In genomic region chr12:14814082-14814481, GRCh38 we compare ENCODE assay signal across 19 cellular contexts. TPM values are rescaled to one million over a fixed set of nuclear protein-coding genes. Genes with fewer than 3 reads are reported as not detected.
DNase-seq lines count a peak whose midpoint lies in the region; ATAC-seq and TF ChIP-seq lines count a peak whose summit lies in the region.
"Had no signal": no experiment of that assay in that cellular context is flagged by ENCODE, and none has a peak within 500 bp of the region (broad histone marks: within the 10 kb centered on the region; RNA-seq: fewer than 3 reads in every experiment).

Gene SMCO3, minus strand, starts transcription at chr12:14814182. Its CDS starts 7,502 bp downstream, at chr12:14806680.

- no peaks in the 10 kb centered on the region for H3K79me2 ChIP-seq in GM23248 (ENCODE audit: insufficient read depth)

- in situ Hi-C loops in GM23248 (cut with MboI) (no loop called here), GM13977 (cut with MboI; ENCODE audit: low pct_unique_long_range_greater_than_20kb, low sequenced_read_pairs, unreplicated experiment) (no loop called here)

- no peak within 1 kb of the TSS for H3K9ac ChIP-seq in GM23248

- H3K27me3 ChIP-seq in GM23248 (replicated peaks; ENCODE audit: insufficient read depth) (no peaks in the 10 kb centered on the region), neuron (ENCODE audit: insufficient read depth, low read length) (no peaks in the 10 kb centered on the region)
- H3K27me3 ChIP-seq: Peyer's patch had no signal

- H4K20me1 ChIP-seq in GM23248 (ENCODE audit: insufficient read depth): no peaks in the 10 kb centered on the region

- no peak within 1 kb of the TSS for H3K27ac ChIP-seq in GM23248
- H3K27ac ChIP-seq: Peyer's patch had no signal

- H3K27ac Mint-ChIP-seq in endothelial cell (ENCODE audit: unreplicated experiment) (peak within 1 kb of the TSS; percentile 49), nephron progenitor cell (no peak within 1 kb of the TSS)
- peak within 1 kb of the TSS; percentile 59 for H3K27ac Mint-ChIP-seq in stimulated activated naive B cell treated with anti-CD40 and anti-IgM and Interleukin-4, amounts not matched to agents 10 μg/mL and 1 μg/mL and 100 μg/mL, for 72 hours
- H3K27ac Mint-ChIP-seq: CD4-positive, alpha-beta T cell had no signal

- H3K4me2 ChIP-seq in GM23248 (ENCODE audit: unreplicated experiment): no peak within 1 kb of the TSS

- no peak within 1 kb of the TSS for H3K4me3 ChIP-seq in GM23248
- peak within 1 kb of the TSS; percentile 78 for H3K4me3 ChIP-seq in neuron (ENCODE audit: low read length)
- H3K4me3 ChIP-seq: Peyer's patch had no signal

- H3K4me3 Mint-ChIP-seq in endothelial cell (ENCODE audit: unreplicated experiment) (no peak within 1 kb of the TSS), nephron progenitor cell (no peak within 1 kb of the TSS)
- no peak within 1 kb of the TSS for H3K4me3 Mint-ChIP-seq in stimulated activated naive B cell treated with anti-CD40 and anti-IgM and Interleukin-4, amounts not matched to agents 10 μg/mL and 1 μg/mL and 100 μg/mL, for 72 hours
- H3K4me3 Mint-ChIP-seq: CD4-positive, alpha-beta T cell had no signal

- no peaks in the 10 kb centered on the region for H3K9me2 ChIP-seq in GM23248 (ENCODE audit: insufficient read depth)

- ATAC-seq in stimulated activated naive B cell treated with anti-CD40 and anti-IgM and Interleukin-4, amounts not matched to agents 10 μg/mL and 1 μg/mL and 100 μg/mL, for 72 hours (replicated peaks): no peak
- ATAC-seq: HCT116 had no signal

- H3K4me1 Mint-ChIP-seq in endothelial cell (ENCODE audit: unreplicated experiment) (peaks cover 12% of the 10 kb centered on the region), nephron progenitor cell (no peaks in the 10 kb centered on the region)
- peaks cover 7 to 8% of the 10 kb centered on the region in 2 donors for H3K4me1 Mint-ChIP-seq in stimulated activated naive B cell treated with anti-CD40 and anti-IgM and Interleukin-4, amounts not matched to agents 10 μg/mL and 1 μg/mL and 100 μg/mL, for 72 hours

- DNase-seq in GM23248 (peak; percentile 3), endothelial cell (ENCODE audit: low spot score) (no peak), nephron progenitor cell (no peak), middle frontal gyrus (ENCODE audit: extremely low spot score, low spot score) (no peak), GM13977 (ENCODE audit: low spot score) (no peak)
- no peak for DNase-seq in stimulated activated naive B cell treated with anti-CD40 and anti-IgM and Interleukin-4, amounts not matched to agents 10 μg/mL and 1 μg/mL and 100 μg/mL, for 72 hours
- DNase-seq: Caco-2; CD4-positive, alpha-beta T cell; GDM1; GOT3; IMR-90; NCI-H1105; NCI-H1694 treated with DMSO at 0.1 percent for 48 hours; NCI-H510A; NCI-H748 treated with DMSO at 0.1 percent for 48 hours; NK-92 treated with Interleukin-12 subunit alpha and Interleukin-12 subunit beta, amount 100 ng/mL, for 24 hours; Peyer's patch had no signal

- H2AFZ ChIP-seq in GM23248: peak within 1 kb of the TSS; percentile 47
- peak within 1 kb of the TSS; percentile 18 for H2AFZ ChIP-seq in neuron (ENCODE audit: low read depth, low read length)

- no peaks in the 10 kb centered on the region for H3K36me3 ChIP-seq in GM23248 (ENCODE audit: low read depth)
- peaks cover 3% of the 10 kb centered on the region for H3K36me3 ChIP-seq in neuron (ENCODE audit: insufficient read depth, low read length)
- H3K36me3 ChIP-seq: Peyer's patch had no signal

- H3K9me3 ChIP-seq in GM23248 (ENCODE audit: low read depth) (no peaks in the 10 kb centered on the region), neuron (ENCODE audit: low read length) (no peaks in the 10 kb centered on the region)
- H3K9me3 ChIP-seq: Caco-2, Peyer's patch had no signal

- H3K27me3 Mint-ChIP-seq in endothelial cell (ENCODE audit: unreplicated experiment) (peaks cover 4% of the 10 kb centered on the region), nephron progenitor cell (ENCODE audit: low read depth, poor library complexity) (peaks cover 6% of the 10 kb centered on the region)
- peaks cover 0 to 9% of the 10 kb centered on the region in 2 donors for H3K27me3 Mint-ChIP-seq in stimulated activated naive B cell treated with anti-CD40 and anti-IgM and Interleukin-4, amounts not matched to agents 10 μg/mL and 1 μg/mL and 100 μg/mL, for 72 hours

- H3F3A ChIP-seq in GM23248 (ENCODE audit: insufficient read depth): no peaks in the 10 kb centered on the region

- H3K36me3 Mint-ChIP-seq in endothelial cell (ENCODE audit: low read depth, unreplicated experiment): no peaks in the 10 kb centered on the region
- H3K36me3 Mint-ChIP-seq in stimulated activated naive B cell treated with anti-CD40 and anti-IgM and Interleukin-4, amounts not matched to agents 10 μg/mL and 1 μg/mL and 100 μg/mL, for 72 hours: peaks cover 1 to 8% of the 10 kb centered on the region in 2 donors
- no peaks in the 10 kb centered on the region for H3K36me3 Mint-ChIP-seq in nephron progenitor cell (ENCODE audit: low read depth)

- H3K9me3 Mint-ChIP-seq in endothelial cell (ENCODE audit: unreplicated experiment): no peaks in the 10 kb centered on the region
- peaks cover 2 to 3% of the 10 kb centered on the region in 2 donors for H3K9me3 Mint-ChIP-seq in stimulated activated naive B cell treated with anti-CD40 and anti-IgM and Interleukin-4, amounts not matched to agents 10 μg/mL and 1 μg/mL and 100 μg/mL, for 72 hours
- peaks cover 5% of the 10 kb centered on the region for H3K9me3 Mint-ChIP-seq in nephron progenitor cell
- H3K9me3 Mint-ChIP-seq: CD4-positive, alpha-beta T cell had no signal

- TF ChIP-seq CTCF in endothelial cell (IDR thresholded peaks at IDR 0.05; ENCODE audit: unreplicated experiment) (no peak), nephron progenitor cell (IDR thresholded peaks at IDR 0.05) (no peak), GM13977 (IDR thresholded peaks at IDR 0.05; ENCODE audit: extremely low read depth, insufficient read depth, missing control alignments) (no peak)

- H3K4me1 ChIP-seq in GM23248 (ENCODE audit: insufficient read depth) (no peaks in the 10 kb centered on the region), neuron (ENCODE audit: insufficient read depth, low read length) (peaks cover 6% of the 10 kb centered on the region)
- H3K4me1 ChIP-seq: Caco-2, Peyer's patch had no signal

- 35 to 37% methylated on average over 3 of the region's 3 CpGs for WGBS in GM23248 (ENCODE audit: low coverage in 1 of 2, low lambda C conversion rate in 2 of 2, missing lambda C conversion rate in 2 of 2), 2 experiments

RNA-seq across cellular contexts. Expression of gene SMCO3, which starts in this region (rescaled TPM):
- not detected in 2 replicates for total RNA-seq in GM23248 (2014; rRNA removed; shearing (Covaris generic))
- polyA plus RNA-seq in GM23248 (2016; fragmentation: Nextera tagmentation; extraction: Ambion mirVana): not detected in 2 replicates
- total RNA-seq in endothelial cell (ENCODE audit: unreplicated experiment): 0.13 TPM
- total RNA-seq: Caco-2; CD4-positive, alpha-beta T cell; Peyer's patch had no signal

Comparison
In these comparisons a context has a peak if more than half of its experiments do, and no peak if none do; other contexts are left out.
1. Peak in DNase-seq in GM23248; RNA of the gene not detected or under 1 TPM.